8 cellular contexts compared by ENCODE assay signal in the genomic region with DNA sequence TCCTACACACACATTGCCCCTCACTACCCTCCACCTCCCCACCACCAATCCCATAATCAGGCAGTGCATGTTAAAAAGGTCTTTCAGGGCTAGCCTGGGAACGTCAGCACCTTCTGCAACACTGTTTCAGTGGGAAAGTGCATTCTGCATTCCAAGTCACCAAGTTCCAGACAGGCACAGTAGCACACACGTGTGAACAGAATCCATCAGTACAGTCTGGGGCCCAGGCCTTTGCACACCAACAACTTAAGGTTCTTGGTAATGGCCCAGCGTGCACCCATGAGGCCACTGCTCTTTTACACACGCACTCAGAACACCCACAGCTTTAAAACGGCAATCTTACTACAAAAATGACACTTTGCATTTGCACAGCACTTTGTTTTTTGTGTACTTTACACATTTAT. TPM values are rescaled to one million over a fixed set of nuclear protein-coding genes. Genes with fewer than 3 reads are reported as not detected.
A peak's percentile ranks its signal among the peaks of the same experiment; 100 is the strongest.
DNase-seq lines count a peak whose midpoint lies in the region; ATAC-seq, FAIRE-seq and TF ChIP-seq lines count a peak whose summit lies in the region.

No MANE protein-coding gene starts in this region.

- H3K4me2 ChIP-seq in DND-41 (ENCODE audit: insufficient read depth, low read length) (peak overlapping the region; percentile 87), endothelial cell of umbilical vein (ENCODE audit: insufficient read depth, low read length) (peak overlapping the region; percentile 96)

- intact Hi-C loops in endothelial cell of umbilical vein (cut with micrococcal nuclease): loop anchor here (5.0 kb wide), 2 partner anchors 34 to 709 kb away; a partner anchor contains a TSS
- intact Hi-C loops in pancreas (cut with DNase I): no loop called here
- intact Hi-C loops in posterior cingulate gyrus (cut with DNase I): no loop called here

- H2AFZ ChIP-seq in DND-41 (ENCODE audit: low read depth, low read length) (no peak overlapping the region), endothelial cell of umbilical vein (ENCODE audit: low read depth, low read length) (no peak overlapping the region)

- H3K4me1 ChIP-seq in DND-41 (ENCODE audit: insufficient read depth, low read length) (peaks cover 17% of the 10 kb centered on the region), endothelial cell of umbilical vein (ENCODE audit: control insufficient read depth, extremely low read depth, insufficient read depth, low read length) (peaks cover 68% of the 10 kb centered on the region), pancreas (peaks cover 0 to 29% (median 20%) of the 10 kb centered on the region in 3 donors)

- CTCF ChIA-PET in endothelial cell of umbilical vein (lab: Charles Lee): interaction anchor here (1.5 to 2.7 kb wide), 3 partner anchors 22 to 55 kb away, joined by 3 to 16 read pairs (median 5); no protein-coding TSS in a partner anchor

- no peaks in the 10 kb centered on the region for H3K9me1 ChIP-seq in endothelial cell of umbilical vein (replicated peaks; ENCODE audit: control insufficient read depth, extremely low read depth, insufficient read depth, low read length)

- no peaks in the 10 kb centered on the region for H3K79me2 ChIP-seq in DND-41 (ENCODE audit: insufficient read depth, low read length)
- H3K79me2 ChIP-seq in endothelial cell of umbilical vein (ENCODE audit: control insufficient read depth, insufficient read depth, low read length): peaks cover 62% of the 10 kb centered on the region

- FAIRE-seq in endothelial cell of umbilical vein (lab: Jason Lieb, UNC) (no peak), pancreas (lab: Jason Lieb, UNC) (no peak)

- H3K27me3 ChIP-seq in DND-41 (ENCODE audit: insufficient read depth, low read length, poor library complexity) (peaks cover 23% of the 10 kb centered on the region), endothelial cell of umbilical vein (ENCODE audit: control insufficient read depth in 2 of 2, insufficient read depth in 2 of 2, low read length in 2 of 2) (no peaks in the 10 kb centered on the region), pancreas (no peaks in the 10 kb centered on the region)

- DNase-seq in DND-41 (no peak), endothelial cell of umbilical vein (ENCODE audit: low read depth, low spot score) (no peak), pancreas (no peak), posterior cingulate gyrus (no peak), cerebellum (ENCODE audit: low spot score) (no peak), COLO829 (ENCODE audit: low spot score) (no peak), NCI-H1048 (lab: John Stamatoyannopoulos, UW) (no peak)

- 54 to 58% methylated on average over 5 of the region's 5 CpGs for WGBS in pancreas, 2 donors

- H3K4me3 ChIP-seq in DND-41 (ENCODE audit: low read depth in 1 of 2, low read length in 2 of 2) (peak overlapping the region in 1 of 2 experiments; percentile 61; a peak in 2 of 4 replicates), endothelial cell of umbilical vein (replicated peaks in 1 of 3; ENCODE audit: insufficient read depth in 1 of 3, low read depth in 1 of 3, low read length in 3 of 3) (peak overlapping the region; percentile 82 to 99 (median 96)), pancreas (peak overlapping the region; percentile 64 to 79 (median 68))

- no peak overlapping the region for H3K9ac ChIP-seq in DND-41 (ENCODE audit: low read depth, low read length)
- H3K9ac ChIP-seq in endothelial cell of umbilical vein (replicated peaks; ENCODE audit: extremely low read depth, insufficient read depth, low read length): peak overlapping the region; percentile 100

- ATAC-seq in DND-41 (ENCODE audit: insufficient read depth, low read depth) (no peak), pancreas (no peak)

- POLR2A ChIA-PET in endothelial cell of umbilical vein (lab: Charles Lee): interaction anchor here (1.0 to 4.7 kb wide), 2 partner anchors 22 to 26 kb away, joined by 4 to 27 read pairs; no protein-coding TSS in a partner anchor

- no peak overlapping the region for H3K27ac ChIP-seq in DND-41 (ENCODE audit: low read length)
- peak overlapping the region; percentile 97 for H3K27ac ChIP-seq in endothelial cell of umbilical vein (ENCODE audit: insufficient read depth, low read depth, low read length)
- H3K27ac ChIP-seq in pancreas: peak overlapping the region; percentile 4 to 90 (median 86)

- dilution Hi-C loops in endothelial cell of umbilical vein (cut with MboI; ENCODE audit: extremely low pct_ligation_motif_present, low sequenced_read_pairs): no loop called here

- TF ChIP-seq CTCF in DND-41 (IDR thresholded peaks at IDR 0.05; ENCODE audit: borderline replicate concordance, extremely low read depth, low read length, poor library complexity, severe bottlenecking): no peak
- TF ChIP-seq CTCF in endothelial cell of umbilical vein (IDR thresholded peaks at IDR 0.05; ENCODE audit: extremely low read depth in 1 of 2, insufficient read depth in 1 of 2, low read depth in 1 of 2, low read length in 2 of 2): no peak
- TF ChIP-seq CTCF in pancreas (IDR thresholded peaks at IDR 0.05): no peak

- H3K36me3 ChIP-seq in DND-41 (ENCODE audit: insufficient read depth, low read length) (no peaks in the 10 kb centered on the region), endothelial cell of umbilical vein (ENCODE audit: control insufficient read depth in 2 of 2, extremely low read depth in 1 of 2, insufficient read depth in 2 of 2, low read length in 2 of 2) (peaks cover 5 to 6% of the 10 kb centered on the region in 2 experiments), pancreas (no peaks in the 10 kb centered on the region)

- TF ChIP-seq POLR2A in endothelial cell of umbilical vein (IDR thresholded peaks at IDR 0.05; ENCODE audit: low read depth, low read length): no peak

- H4K20me1 ChIP-seq in DND-41 (ENCODE audit: insufficient read depth, low read length): no peaks in the 10 kb centered on the region
- H4K20me1 ChIP-seq in endothelial cell of umbilical vein (replicated peaks; ENCODE audit: control insufficient read depth, extremely low read depth, insufficient read depth, low read length): peaks cover 3% of the 10 kb centered on the region

- no TSS peak for BruUV-seq in endothelial cell of umbilical vein (replicated peaks; lab: Mats Ljungman, UMichigan)

- H3K9me3 ChIP-seq in DND-41 (ENCODE audit: insufficient read depth, low read length, severe bottlenecking) (no peaks in the 10 kb centered on the region), endothelial cell of umbilical vein (replicated peaks; ENCODE audit: control insufficient read depth, insufficient read depth, low read length) (no peaks in the 10 kb centered on the region), pancreas (no peaks in the 10 kb centered on the region)

TF ChIP-seq in PFSK-1, 5 proteins besides CTCF, POLR2A, EP300 and RAD21:
- TF ChIP-seq SIN3A (IDR thresholded peaks at IDR 0.05; ENCODE audit: borderline replicate concordance, insufficient read depth, low read length) (peak; percentile 27; the same call in 1 of the 2 replicates), POLR2AphosphoS5 (IDR thresholded peaks at IDR 0.05; ENCODE audit: low read depth, low read length) (no peak; the same call in 1 of the 2 replicates)

TF ChIP-seq in endothelial cell of umbilical vein, 7 proteins besides CTCF, POLR2A, EP300 and RAD21:
- peak; percentile 40 for TF ChIP-seq POLR2AphosphoS5 (IDR thresholded peaks at IDR 0.05; ENCODE audit: insufficient read depth, low read depth, low read length)
- TF ChIP-seq EZH2 (IDR thresholded peaks at IDR 0.05; ENCODE audit: borderline replicate concordance, low read depth, low read length, severe bottlenecking): no peak
- no peak for TF ChIP-seq JUN (IDR thresholded peaks at IDR 0.05; ENCODE audit: borderline replicate concordance, insufficient read depth, insufficient read length, low read depth)

RNA-seq across cellular contexts. Expression of a gene that starts 1.2 kb away (rescaled TPM):
- polyA plus RNA-seq in PFSK-1 (2012; ENCODE audit: insufficient read length, low read depth): 730 TPM
- 2,636 and 2,725 TPM in 2 replicates for total RNA-seq in endothelial cell of umbilical vein
- polyA plus RNA-seq in endothelial cell of umbilical vein: 2,745 and 3,299 TPM in 2 replicates
- polyA plus RNA-seq in endothelial cell of umbilical vein (2011; cell fraction: cytosol; rRNA removed): 4,765 and 4,884 TPM in 2 replicates
- 2,911 and 3,170 TPM in 2 replicates for polyA plus RNA-seq in endothelial cell of umbilical vein (2011; cell fraction: nucleus; rRNA removed)
- 3,482 and 4,382 TPM in 2 replicates for polyA plus RNA-seq in endothelial cell of umbilical vein (2012)
- polyA minus RNA-seq in endothelial cell of umbilical vein: 3,299 and 3,540 TPM in 2 replicates
- polyA minus RNA-seq in endothelial cell of umbilical vein (2011; cell fraction: cytosol; rRNA and poly(A)+ RNA removed): 533 TPM
- 990 and 1,101 TPM in 2 replicates for polyA minus RNA-seq in endothelial cell of umbilical vein (2011; cell fraction: nucleus; rRNA and poly(A)+ RNA removed)
- total RNA-seq in pancreas: 100 to 1,000 TPM; 123 to 476 (median 204) TPM
- 100 to 1,000 TPM; 296 to 336 TPM for polyA plus RNA-seq in pancreas
- 63.1 TPM for total RNA-seq in cerebellum
